ENCODE assay signal across 8 cellular contexts in the genomic region with DNA sequence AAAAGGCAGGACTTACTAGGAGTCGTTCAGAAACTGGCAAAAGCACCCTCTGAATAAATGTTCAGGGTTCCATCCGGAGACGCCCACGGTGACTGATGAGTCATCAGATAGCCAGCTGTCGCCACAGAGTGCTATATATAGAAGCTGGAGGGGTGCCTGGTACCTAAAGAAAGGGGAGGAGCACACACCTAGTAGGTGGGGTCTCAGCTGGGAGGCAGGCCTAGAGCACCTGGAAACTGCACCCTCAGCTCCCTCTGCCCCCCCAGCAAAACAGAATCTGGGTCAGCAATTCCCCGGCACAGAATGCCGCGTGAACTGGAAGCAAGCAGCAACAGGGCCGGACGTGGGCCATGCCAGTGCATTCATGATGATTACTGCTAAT.
DNase-seq lines count a peak whose midpoint lies in the region; ATAC-seq, FAIRE-seq and TF ChIP-seq lines count a peak whose summit lies in the region.

No MANE protein-coding gene starts in this region.

- peaks cover 21% of the 10 kb centered on the region for H3K4me1 ChIP-seq in SJCRH30
- no peaks in the 10 kb centered on the region for H3K4me1 ChIP-seq in mucosa of descending colon (ENCODE audit: low read depth)

- H3K4me1 Mint-ChIP-seq in Calu3 (ENCODE audit: low read depth, unreplicated experiment) (peaks cover 19% of the 10 kb centered on the region), IgD-negative memory B cell (peaks cover 27 to 34% (median 27%) of the 10 kb centered on the region in 3 donors)

- no peak overlapping the region for H3K4me3 ChIP-seq in SJCRH30
- no peak overlapping the region for H3K4me3 ChIP-seq in mucosa of descending colon

- no peak for FAIRE-seq in urothelium cell line (lab: Jason Lieb, UNC)

- H3K36me3 ChIP-seq in SJCRH30 (no peaks in the 10 kb centered on the region), mucosa of descending colon (ENCODE audit: low read depth) (no peaks in the 10 kb centered on the region)

- H3K4me3 Mint-ChIP-seq in Calu3 (ENCODE audit: low read depth, unreplicated experiment) (no peak overlapping the region), IgD-negative memory B cell (peak overlapping the region; percentile 7 to 93 (median 80))

- peak overlapping the region; percentile 75 for H3K27ac ChIP-seq in SJCRH30

- no peaks in the 10 kb centered on the region for H3K9me3 Mint-ChIP-seq in Calu3 (ENCODE audit: low read depth, unreplicated experiment)
- no peaks in the 10 kb centered on the region for H3K9me3 Mint-ChIP-seq in IgD-negative memory B cell

- no peak for TF ChIP-seq CTCF in Calu3 (IDR thresholded peaks at IDR 0.05; ENCODE audit: unreplicated experiment)
- no peak for TF ChIP-seq CTCF in mucosa of descending colon (IDR thresholded peaks at IDR 0.05)

- H3K27me3 Mint-ChIP-seq in Calu3 (ENCODE audit: unreplicated experiment): no peaks in the 10 kb centered on the region
- peaks cover 3% of the 10 kb centered on the region for H3K27me3 Mint-ChIP-seq in IgD-negative memory B cell

- BruUV-seq in Calu3 (replicated peaks; lab: Mats Ljungman, UMichigan): no TSS peak

- ATAC-seq in GM21447 (IDR thresholded peaks at IDR 0.05; ENCODE audit: unreplicated experiment) (peak; percentile 52), mucosa of descending colon (peak; percentile 84)

- DNase-seq in Calu3: peak; percentile 45
- peak; percentile 68 to 74 for DNase-seq in SJCRH30
- DNase-seq in activated naive CD4-positive, alpha-beta T cell treated with Interleukin-2 at 50 U/mL for 16 hours: peak; percentile 84
- DNase-seq in mucosa of descending colon: peak; percentile 43 to 73 (median 62)
- peak; percentile 67 for DNase-seq in urothelium cell line (ENCODE audit: low spot score)
- DNase-seq in NCI-H128 (lab: John Stamatoyannopoulos, UW; ENCODE audit: unreplicated experiment): no peak

- H3K9me3 ChIP-seq in SJCRH30 (replicated peaks) (no peaks in the 10 kb centered on the region), mucosa of descending colon (no peaks in the 10 kb centered on the region)

- H3K36me3 Mint-ChIP-seq in Calu3 (ENCODE audit: insufficient read depth, unreplicated experiment) (no peaks in the 10 kb centered on the region), IgD-negative memory B cell (no peaks in the 10 kb centered on the region)

- CTCF ChIA-PET in Calu3 (lab: Charles Lee): no interaction called here

- H3K27ac Mint-ChIP-seq in Calu3 (ENCODE audit: unreplicated experiment): no peak overlapping the region
- H3K27ac Mint-ChIP-seq in IgD-negative memory B cell: peak overlapping the region; percentile 68 to 95 (median 95)

- intact Hi-C loops in Calu3 (cut with micrococcal nuclease; ENCODE audit: unreplicated experiment) (no loop called here), mucosa of descending colon (cut with DNase I, micrococcal nuclease) (no loop called here)

- no peaks in the 10 kb centered on the region for H3K27me3 ChIP-seq in SJCRH30
